Comparison of ENCODE assay signal across 1 cellular context in the genomic region with DNA sequence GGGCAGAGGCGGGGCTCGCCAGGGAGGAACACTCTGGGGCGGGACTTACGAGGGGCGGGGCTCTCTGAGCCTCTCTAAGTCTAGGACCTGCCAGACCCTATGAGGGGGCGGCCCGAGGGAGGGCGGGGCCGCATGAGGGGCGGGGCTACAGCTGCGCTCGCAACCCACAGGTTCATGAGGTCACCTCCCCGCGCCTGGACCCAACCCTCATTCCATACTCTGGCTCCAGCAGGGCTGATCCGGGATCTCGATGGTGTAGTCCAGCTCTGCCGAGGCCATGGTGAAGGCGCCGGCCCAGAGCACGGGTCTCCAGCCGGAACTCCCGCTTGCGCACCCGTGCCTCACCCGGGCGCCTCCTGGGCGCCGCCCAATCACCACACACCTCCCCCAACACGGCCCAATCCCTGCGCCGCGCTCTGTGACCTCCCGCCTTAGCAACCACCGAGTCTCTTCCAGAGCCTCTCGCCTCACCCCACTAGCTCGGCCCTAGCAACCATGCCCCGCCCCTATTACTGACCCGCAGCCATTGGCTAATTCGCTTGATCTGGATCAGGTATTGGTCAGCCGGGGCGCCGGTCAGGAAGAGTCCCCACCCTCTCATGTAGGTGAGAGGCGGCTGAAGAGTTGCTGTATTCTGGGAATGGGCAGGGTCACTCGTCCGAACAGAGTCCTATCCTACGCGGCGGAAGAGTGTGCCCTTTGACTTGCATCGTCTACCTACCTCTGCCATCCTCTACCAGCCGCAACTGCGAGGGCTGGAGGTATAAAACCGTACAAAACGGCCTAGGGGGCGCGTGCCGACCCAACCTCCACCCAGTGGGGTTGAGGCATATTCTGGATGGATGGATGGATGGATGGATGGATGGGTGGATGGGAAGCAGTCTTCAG.
A peak's percentile ranks its signal among the peaks of the same experiment; 100 is the strongest.
TF ChIP-seq lines count a peak whose summit lies in the region.

ARMH1 (plus strand) TSS at position 602 of the 888 bp plus-strand sequence. CDS start 14,984 bp downstream, outside the sequence.
TMEM53 (minus strand) TSS at position 369 of the 888 bp plus-strand sequence; CDS start at position 279, 90 bp downstream.

TF ChIP-seq in K562, 482 proteins besides CTCF, POLR2A, EP300 and RAD21 (continued from another document and continues in another):
- TF ChIP-seq ZNF518B (CRISPR knock-in tag; IDR thresholded peaks at IDR 0.05), result no peak
- peak; percentile 61 for TF ChIP-seq HNRNPLL (IDR thresholded peaks at IDR 0.05; ENCODE audit: low read depth, low read length, poor library complexity, severe bottlenecking)
- no peak for TF ChIP-seq ZNF175 (CRISPR knock-in tag; IDR thresholded peaks at IDR 0.05; ENCODE audit: low read depth)
- no peak for TF ChIP-seq KAT2B (IDR thresholded peaks at IDR 0.05; ENCODE audit: low read depth, low read length)
- TF ChIP-seq ZNF318 (IDR thresholded peaks at IDR 0.05; ENCODE audit: borderline replicate concordance in 1 of 2, low read depth in 1 of 2), result no peak
- peak; percentile 94 for TF ChIP-seq ATF7 (IDR thresholded peaks at IDR 0.05)
- no peak for TF ChIP-seq ZFP36 (IDR thresholded peaks at IDR 0.05; ENCODE audit: low read depth, low read length, partially characterized antibody)
- no peak for TF ChIP-seq ZNF217 (CRISPR knock-in tag; IDR thresholded peaks at IDR 0.05)
- TF ChIP-seq POU5F1 (IDR thresholded peaks at IDR 0.05; ENCODE audit: borderline replicate concordance, low read depth, low read length, partially characterized antibody), result peak; percentile 6
- no peak; the same call in 1 of the 2 replicates for TF ChIP-seq ELF2 (CRISPR knock-in tag; IDR thresholded peaks at IDR 0.05)
- TF ChIP-seq, protein P1, sequence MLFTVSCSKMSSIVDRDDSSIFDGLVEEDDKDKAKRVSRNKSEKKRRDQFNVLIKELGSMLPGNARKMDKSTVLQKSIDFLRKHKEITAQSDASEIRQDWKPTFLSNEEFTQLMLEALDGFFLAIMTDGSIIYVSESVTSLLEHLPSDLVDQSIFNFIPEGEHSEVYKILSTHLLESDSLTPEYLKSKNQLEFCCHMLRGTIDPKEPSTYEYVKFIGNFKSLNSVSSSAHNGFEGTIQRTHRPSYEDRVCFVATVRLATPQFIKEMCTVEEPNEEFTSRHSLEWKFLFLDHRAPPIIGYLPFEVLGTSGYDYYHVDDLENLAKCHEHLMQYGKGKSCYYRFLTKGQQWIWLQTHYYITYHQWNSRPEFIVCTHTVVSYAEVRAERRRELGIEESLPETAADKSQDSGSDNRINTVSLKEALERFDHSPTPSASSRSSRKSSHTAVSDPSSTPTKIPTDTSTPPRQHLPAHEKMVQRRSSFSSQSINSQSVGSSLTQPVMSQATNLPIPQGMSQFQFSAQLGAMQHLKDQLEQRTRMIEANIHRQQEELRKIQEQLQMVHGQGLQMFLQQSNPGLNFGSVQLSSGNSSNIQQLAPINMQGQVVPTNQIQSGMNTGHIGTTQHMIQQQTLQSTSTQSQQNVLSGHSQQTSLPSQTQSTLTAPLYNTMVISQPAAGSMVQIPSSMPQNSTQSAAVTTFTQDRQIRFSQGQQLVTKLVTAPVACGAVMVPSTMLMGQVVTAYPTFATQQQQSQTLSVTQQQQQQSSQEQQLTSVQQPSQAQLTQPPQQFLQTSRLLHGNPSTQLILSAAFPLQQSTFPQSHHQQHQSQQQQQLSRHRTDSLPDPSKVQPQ (CRISPR knock-in tag; IDR thresholded peaks at IDR 0.05; ENCODE audit: borderline replicate concordance), result no peak
- TF ChIP-seq STAT5B (CRISPR knock-in tag; IDR thresholded peaks at IDR 0.05), result no peak
- TF ChIP-seq PTBP1 (IDR thresholded peaks at IDR 0.05; ENCODE audit: low read depth, low read length), result no peak
- TF ChIP-seq CTBP1 (IDR thresholded peaks at IDR 0.05; ENCODE audit: borderline replicate concordance), result peak; percentile 83
- TF ChIP-seq TCFL5 (CRISPR knock-in tag; conservative IDR thresholded peaks at IDR 0.05), result no peak
- TF ChIP-seq, protein P2, sequence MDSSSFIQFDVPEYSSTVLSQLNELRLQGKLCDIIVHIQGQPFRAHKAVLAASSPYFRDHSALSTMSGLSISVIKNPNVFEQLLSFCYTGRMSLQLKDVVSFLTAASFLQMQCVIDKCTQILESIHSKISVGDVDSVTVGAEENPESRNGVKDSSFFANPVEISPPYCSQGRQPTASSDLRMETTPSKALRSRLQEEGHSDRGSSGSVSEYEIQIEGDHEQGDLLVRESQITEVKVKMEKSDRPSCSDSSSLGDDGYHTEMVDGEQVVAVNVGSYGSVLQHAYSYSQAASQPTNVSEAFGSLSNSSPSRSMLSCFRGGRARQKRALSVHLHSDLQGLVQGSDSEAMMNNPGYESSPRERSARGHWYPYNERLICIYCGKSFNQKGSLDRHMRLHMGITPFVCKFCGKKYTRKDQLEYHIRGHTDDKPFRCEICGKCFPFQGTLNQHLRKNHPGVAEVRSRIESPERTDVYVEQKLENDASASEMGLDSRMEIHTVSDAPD (CRISPR knock-in tag; IDR thresholded peaks at IDR 0.05), result no peak
- TF ChIP-seq BDP1 (IDR thresholded peaks at IDR 0.05; ENCODE audit: insufficient read depth, insufficient read length), result no peak
- TF ChIP-seq TFAM (CRISPR knock-in tag; conservative IDR thresholded peaks at IDR 0.05), result no peak
- no peak for TF ChIP-seq ZBTB8A (IDR thresholded peaks at IDR 0.05; ENCODE audit: partially characterized antibody)
- TF ChIP-seq, protein P3, sequence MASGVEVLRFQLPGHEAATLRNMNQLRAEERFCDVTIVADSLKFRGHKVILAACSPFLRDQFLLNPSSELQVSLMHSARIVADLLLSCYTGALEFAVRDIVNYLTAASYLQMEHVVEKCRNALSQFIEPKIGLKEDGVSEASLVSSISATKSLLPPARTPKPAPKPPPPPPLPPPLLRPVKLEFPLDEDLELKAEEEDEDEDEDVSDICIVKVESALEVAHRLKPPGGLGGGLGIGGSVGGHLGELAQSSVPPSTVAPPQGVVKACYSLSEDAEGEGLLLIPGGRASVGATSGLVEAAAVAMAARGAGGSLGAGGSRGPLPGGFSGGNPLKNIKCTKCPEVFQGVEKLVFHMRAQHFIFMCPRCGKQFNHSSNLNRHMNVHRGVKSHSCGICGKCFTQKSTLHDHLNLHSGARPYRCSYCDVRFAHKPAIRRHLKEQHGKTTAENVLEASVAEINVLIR (CRISPR knock-in tag; IDR thresholded peaks at IDR 0.05), result no peak; the same call in none of the 2 replicates
- no peak for TF ChIP-seq ATF2 (CRISPR knock-in tag; IDR thresholded peaks at IDR 0.05)
- TF ChIP-seq PPARD (CRISPR knock-in tag; IDR thresholded peaks at IDR 0.05), result no peak
- no peak for TF ChIP-seq HMGXB4 (CRISPR knock-in tag; IDR thresholded peaks at IDR 0.05)
- TF ChIP-seq TCF15 (CRISPR knock-in tag; IDR thresholded peaks at IDR 0.05), result no peak
